ENCODE assay signal across 8 cellular contexts in the genomic region with DNA sequence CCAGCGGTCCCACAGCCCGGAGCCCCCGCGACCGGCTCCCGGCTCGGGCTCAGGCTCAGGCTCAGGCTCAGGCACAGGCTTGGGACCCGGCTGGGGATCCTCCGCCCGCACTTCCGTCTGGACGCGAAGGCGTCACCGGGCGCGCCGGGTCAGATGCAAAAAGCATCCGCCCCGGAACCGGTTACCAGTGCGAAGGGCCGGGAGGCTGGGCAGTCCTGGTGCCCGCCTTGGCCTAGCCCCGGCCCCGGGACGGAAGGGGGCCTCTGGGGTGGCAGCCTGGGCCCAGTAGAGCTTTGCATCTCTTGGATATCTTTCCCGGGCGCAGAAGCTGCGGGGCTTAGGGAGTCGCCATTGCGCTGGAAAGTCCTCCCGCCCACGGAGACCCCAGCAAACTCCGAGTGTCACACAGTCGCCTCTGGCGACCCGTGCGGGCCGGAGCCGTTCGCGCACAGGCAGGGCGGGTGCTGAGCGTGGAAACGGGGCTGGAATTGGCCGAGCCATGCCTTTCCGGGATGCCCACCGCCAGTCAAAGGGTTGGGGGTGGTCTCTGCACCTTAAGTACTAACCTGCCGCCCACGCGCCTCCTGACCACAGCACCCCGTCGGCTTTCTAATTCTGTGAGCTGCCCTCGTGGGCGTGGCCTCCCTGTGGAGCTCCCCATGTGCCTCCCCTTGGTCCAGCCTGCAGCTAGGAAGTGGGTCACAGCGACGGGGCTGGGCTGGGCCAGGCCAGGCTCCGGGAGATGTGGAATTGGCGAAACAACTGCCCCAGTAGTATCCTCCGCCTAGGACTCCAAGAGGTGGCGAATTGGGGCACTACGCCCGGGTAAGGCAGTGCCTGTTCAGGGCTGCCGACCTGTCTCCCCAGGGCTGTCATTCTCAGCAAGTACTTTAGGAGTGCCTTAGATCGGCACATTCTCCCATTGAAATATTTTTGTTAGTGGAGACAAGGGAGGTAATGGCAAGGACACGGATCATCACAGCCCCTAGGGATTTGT. TPM values are rescaled to one million over a fixed set of nuclear protein-coding genes. Genes with fewer than 3 reads are reported as not detected.
DNase-seq lines count a peak whose midpoint lies in the region; ATAC-seq and TF ChIP-seq lines count a peak whose summit lies in the region.

A gene (minus strand): TSS at position 119 of the 997 bp plus-strand sequence. CDS start 129 bp downstream, outside the sequence.

- H3K27ac ChIP-seq in KOPT-K1 (ENCODE audit: low read depth, low read length, poor library complexity, severe bottlenecking) (peak within 1 kb of the TSS; percentile 86), neural cell (ENCODE audit: low read length) (peak within 1 kb of the TSS; percentile 88)

- ATAC-seq in GM21825 (IDR thresholded peaks at IDR 0.05; ENCODE audit: unreplicated experiment): peak; percentile 75
- ATAC-seq in stimulated activated naive CD8-positive, alpha-beta T cell treated with anti-CD3 and anti-CD28 coated beads, Interleukin-15, amount 100 ng/mL, for 72 hours: peak; percentile 89

- no peaks in the 10 kb centered on the region for H3K9me3 ChIP-seq in KOPT-K1 (ENCODE audit: insufficient read depth, low read length, poor library complexity, severe bottlenecking)
- no peaks in the 10 kb centered on the region for H3K9me3 ChIP-seq in neural cell (ENCODE audit: low read length)

- peak; percentile 53 for TF ChIP-seq EP300 in neural cell (conservative IDR thresholded peaks at IDR 0.05; ENCODE audit: poor library complexity, severe bottlenecking)

- peak within 1 kb of the TSS; percentile 93 to 94 for H3K4me3 Mint-ChIP-seq in stimulated activated naive CD8-positive, alpha-beta T cell treated with anti-CD3 and anti-CD28 coated beads, Interleukin-15, amount 100 ng/mL, for 72 hours

- TF ChIP-seq RAD21 in neural cell (conservative IDR thresholded peaks at IDR 0.05): no peak

- H2AFZ ChIP-seq in neural cell (ENCODE audit: low read depth, low read length): peak within 1 kb of the TSS; percentile 98

- H3K4me3 ChIP-seq in fibroblast of villous mesenchyme (ENCODE audit: low read depth, low read length) (peak within 1 kb of the TSS; percentile 95), neural cell (ENCODE audit: low read length) (peak within 1 kb of the TSS; percentile 89)

- H3K9me2 ChIP-seq in neural cell (ENCODE audit: insufficient read depth, low read length): no peaks in the 10 kb centered on the region

- peaks cover 38% of the 10 kb centered on the region for H3K4me1 Mint-ChIP-seq in stimulated activated naive CD8-positive, alpha-beta T cell treated with anti-CD3 and anti-CD28 coated beads, Interleukin-15, amount 100 ng/mL, for 72 hours

- peak within 1 kb of the TSS; percentile 92 for H3K9ac ChIP-seq in neural cell (ENCODE audit: low read length)

- peak within 1 kb of the TSS; percentile 99 for H3K27ac Mint-ChIP-seq in stimulated activated naive CD8-positive, alpha-beta T cell treated with anti-CD3 and anti-CD28 coated beads, Interleukin-15, amount 100 ng/mL, for 72 hours

- H3F3A ChIP-seq in neural cell (ENCODE audit: insufficient read depth, low read length, poor library complexity, severe bottlenecking): no peaks in the 10 kb centered on the region

- no peaks in the 10 kb centered on the region for H3K27me3 Mint-ChIP-seq in stimulated activated naive CD8-positive, alpha-beta T cell treated with anti-CD3 and anti-CD28 coated beads, Interleukin-15, amount 100 ng/mL, for 72 hours

- H3K36me3 ChIP-seq in KOPT-K1 (ENCODE audit: insufficient read depth, low read length) (peaks cover 6% of the 10 kb centered on the region; the same call in 1 of the 2 replicates), neural cell (ENCODE audit: insufficient read depth, low read length) (no peaks in the 10 kb centered on the region)

- H3K4me2 ChIP-seq in neural cell (ENCODE audit: low read length): peak within 1 kb of the TSS; percentile 96

- no peaks in the 10 kb centered on the region for H3K27me3 ChIP-seq in neural cell (ENCODE audit: insufficient read depth, low read depth, low read length)

- no peaks in the 10 kb centered on the region for H4K20me1 ChIP-seq in neural cell (ENCODE audit: insufficient read depth)

- DNase-seq in ELF-1 (ENCODE audit: low read depth, low spot score): peak; percentile 91
- peak; percentile 6 for DNase-seq in SHP77 treated with DMSO at 0.1 percent for 48 hours (lab: John Stamatoyannopoulos, UW)
- peak; percentile 72 for DNase-seq in activated gamma-delta T cell treated with Interleukin-2 at 50 U/mL for 16 hours
- peak; percentile 86 for DNase-seq in fibroblast of villous mesenchyme (ENCODE audit: low read depth)
- peak; percentile 82 to 87 for DNase-seq in stimulated activated naive CD8-positive, alpha-beta T cell treated with anti-CD3 and anti-CD28 coated beads, Interleukin-15, amount 100 ng/mL, for 72 hours

- H3K9me3 Mint-ChIP-seq in stimulated activated naive CD8-positive, alpha-beta T cell treated with anti-CD3 and anti-CD28 coated beads, Interleukin-15, amount 100 ng/mL, for 72 hours: no peaks in the 10 kb centered on the region

- H3K79me2 ChIP-seq in neural cell (replicated peaks; ENCODE audit: insufficient read depth, low read length): peaks cover 14% of the 10 kb centered on the region

- TF ChIP-seq CTCF in fibroblast of villous mesenchyme (IDR thresholded peaks at IDR 0.05; ENCODE audit: insufficient read depth, low read depth, low read length) (no peak), neural cell (IDR thresholded peaks at IDR 0.05; ENCODE audit: poor library complexity, severe bottlenecking) (peak; percentile 15)

TF ChIP-seq in neural cell, 6 proteins besides CTCF, POLR2A, EP300 and RAD21:
- TF ChIP-seq TAF1 (IDR thresholded peaks at IDR 0.05; ENCODE audit: low read depth) (peak; percentile 51), SMC3 (conservative IDR thresholded peaks at IDR 0.05; ENCODE audit: poor library complexity) (no peak), EZH2 (IDR thresholded peaks at IDR 0.05; ENCODE audit: borderline replicate concordance, insufficient read depth, low read length, poor library complexity, severe bottlenecking) (no peak), MXI1 (conservative IDR thresholded peaks at IDR 0.05; ENCODE audit: poor library complexity, severe bottlenecking) (peak; percentile 81), POLR2AphosphoS5 (IDR thresholded peaks at IDR 0.05) (peak; percentile 76)
- TF ChIP-seq, protein P1, sequence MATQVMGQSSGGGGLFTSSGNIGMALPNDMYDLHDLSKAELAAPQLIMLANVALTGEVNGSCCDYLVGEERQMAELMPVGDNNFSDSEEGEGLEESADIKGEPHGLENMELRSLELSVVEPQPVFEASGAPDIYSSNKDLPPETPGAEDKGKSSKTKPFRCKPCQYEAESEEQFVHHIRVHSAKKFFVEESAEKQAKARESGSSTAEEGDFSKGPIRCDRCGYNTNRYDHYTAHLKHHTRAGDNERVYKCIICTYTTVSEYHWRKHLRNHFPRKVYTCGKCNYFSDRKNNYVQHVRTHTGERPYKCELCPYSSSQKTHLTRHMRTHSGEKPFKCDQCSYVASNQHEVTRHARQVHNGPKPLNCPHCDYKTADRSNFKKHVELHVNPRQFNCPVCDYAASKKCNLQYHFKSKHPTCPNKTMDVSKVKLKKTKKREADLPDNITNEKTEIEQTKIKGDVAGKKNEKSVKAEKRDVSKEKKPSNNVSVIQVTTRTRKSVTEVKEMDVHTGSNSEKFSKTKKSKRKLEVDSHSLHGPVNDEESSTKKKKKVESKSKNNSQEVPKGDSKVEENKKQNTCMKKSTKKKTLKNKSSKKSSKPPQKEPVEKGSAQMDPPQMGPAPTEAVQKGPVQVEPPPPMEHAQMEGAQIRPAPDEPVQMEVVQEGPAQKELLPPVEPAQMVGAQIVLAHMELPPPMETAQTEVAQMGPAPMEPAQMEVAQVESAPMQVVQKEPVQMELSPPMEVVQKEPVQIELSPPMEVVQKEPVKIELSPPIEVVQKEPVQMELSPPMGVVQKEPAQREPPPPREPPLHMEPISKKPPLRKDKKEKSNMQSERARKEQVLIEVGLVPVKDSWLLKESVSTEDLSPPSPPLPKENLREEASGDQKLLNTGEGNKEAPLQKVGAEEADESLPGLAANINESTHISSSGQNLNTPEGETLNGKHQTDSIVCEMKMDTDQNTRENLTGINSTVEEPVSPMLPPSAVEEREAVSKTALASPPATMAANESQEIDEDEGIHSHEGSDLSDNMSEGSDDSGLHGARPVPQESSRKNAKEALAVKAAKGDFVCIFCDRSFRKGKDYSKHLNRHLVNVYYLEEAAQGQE (IDR thresholded peaks at IDR 0.05; ENCODE audit: borderline replicate concordance): no peak

RNA-seq across cellular contexts. Expression of the gene that starts here (rescaled TPM):
- 25.4 and 43.2 TPM in 2 replicates for total RNA-seq in fibroblast of villous mesenchyme
- 59.7 and 63.1 TPM in 2 replicates for polyA plus RNA-seq in neural cell
- polyA minus RNA-seq in neural cell: 52.4 and 63.8 TPM in 2 replicates

Comparison
In these comparisons a context has a peak if more than half of its experiments do, and no peak if none do; other contexts are left out.
1. Peak in every context shown above with its lines: DNase-seq, ATAC-seq, H3K4me3 ChIP-seq and H3K27ac ChIP-seq.
2. DNase-seq: peak in every context shown above with its lines; median percentile 91 in ELF-1; 86 in fibroblast of villous mesenchyme; 84 in stimulated activated naive CD8-positive, alpha-beta T cell treated with anti-CD3 and anti-CD28 coated beads, Interleukin-15, amount 100 ng/mL, for 72 hours; 72 in activated gamma-delta T cell treated with Interleukin-2 at 50 U/mL for 16 hours; 6 in SHP77 treated with DMSO at 0.1 percent for 48 hours.